In the genomic region with DNA sequence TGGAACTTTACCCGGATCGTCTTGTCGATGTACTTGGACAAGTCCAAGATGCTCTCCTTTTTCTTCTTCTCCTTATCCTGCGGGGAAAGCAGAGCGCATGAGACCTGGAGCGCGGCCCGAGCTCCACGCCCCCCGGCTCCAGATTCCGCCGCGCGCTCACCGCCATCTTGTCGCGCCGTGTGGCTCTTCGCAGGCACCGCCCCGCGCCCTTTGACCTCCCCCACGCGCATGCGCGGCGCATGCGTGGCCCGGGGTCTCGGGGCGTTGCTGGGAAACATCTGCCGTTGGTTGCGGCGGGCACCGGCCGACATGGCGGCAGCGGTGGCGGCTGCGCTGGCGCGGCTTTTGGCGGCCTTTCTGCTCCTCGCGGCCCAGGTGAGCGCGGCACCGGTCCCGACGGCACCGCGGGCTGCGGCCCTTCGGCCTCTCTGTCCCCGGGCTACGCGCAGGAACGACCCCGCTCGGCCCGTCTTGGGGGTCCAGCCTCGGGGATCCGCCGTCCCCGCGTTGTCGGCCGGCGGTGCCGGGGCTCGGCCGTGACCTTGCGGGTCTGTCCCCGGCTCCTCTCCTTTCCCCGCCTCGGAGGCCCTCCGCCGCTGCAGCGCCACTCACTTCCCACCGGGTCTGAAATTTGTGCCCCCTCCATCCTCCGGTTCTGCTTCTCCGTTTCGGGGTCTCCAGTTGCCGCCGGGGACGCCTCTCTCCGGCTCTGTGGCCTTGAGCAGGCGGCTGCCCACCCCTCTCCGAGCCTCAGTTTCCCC, we compare ENCODE assay signal across 7 cellular contexts. TPM values are rescaled to one million over a fixed set of nuclear protein-coding genes. Genes with fewer than 3 reads are reported as not detected.
DNase-seq lines count a peak whose midpoint lies in the region; ATAC-seq, FAIRE-seq and TF ChIP-seq lines count a peak whose summit lies in the region.

Gene LSM7 (minus strand): TSS at position 186 of the 761 bp plus-strand sequence. CDS start 20 bp downstream, at position 166.
A gene with protein sequence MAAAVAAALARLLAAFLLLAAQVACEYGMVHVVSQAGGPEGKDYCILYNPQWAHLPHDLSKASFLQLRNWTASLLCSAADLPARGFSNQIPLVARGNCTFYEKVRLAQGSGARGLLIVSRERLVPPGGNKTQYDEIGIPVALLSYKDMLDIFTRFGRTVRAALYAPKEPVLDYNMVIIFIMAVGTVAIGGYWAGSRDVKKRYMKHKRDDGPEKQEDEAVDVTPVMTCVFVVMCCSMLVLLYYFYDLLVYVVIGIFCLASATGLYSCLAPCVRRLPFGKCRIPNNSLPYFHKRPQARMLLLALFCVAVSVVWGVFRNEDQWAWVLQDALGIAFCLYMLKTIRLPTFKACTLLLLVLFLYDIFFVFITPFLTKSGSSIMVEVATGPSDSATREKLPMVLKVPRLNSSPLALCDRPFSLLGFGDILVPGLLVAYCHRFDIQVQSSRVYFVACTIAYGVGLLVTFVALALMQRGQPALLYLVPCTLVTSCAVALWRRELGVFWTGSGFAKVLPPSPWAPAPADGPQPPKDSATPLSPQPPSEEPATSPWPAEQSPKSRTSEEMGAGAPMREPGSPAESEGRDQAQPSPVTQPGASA (plus strand): TSS at position 284 of the 761 bp plus-strand sequence. CDS start 26 bp downstream, at position 310.

- ATAC-seq in GM18517 (IDR thresholded peaks at IDR 0.05; ENCODE audit: unreplicated experiment) (peak; percentile 55), HG03135 (IDR thresholded peaks at IDR 0.05; ENCODE audit: unreplicated experiment) (peak; percentile 48)

- no peak for FAIRE-seq in kidney (lab: Jason Lieb, UNC)

- TF ChIP-seq CTCF in kidney (IDR thresholded peaks at IDR 0.05; ENCODE audit: borderline replicate concordance, extremely low read depth, insufficient read depth): no peak

- H3K4me3 ChIP-seq in kidney (ENCODE audit: low read length in 2 of 2): peak within 1 kb of the TSS; percentile 87 to 97

- H3K4me1 ChIP-seq in kidney (ENCODE audit: control insufficient read depth in 1 of 2, insufficient read depth in 1 of 2, low read depth in 1 of 2, low read length in 2 of 2): peaks cover 21 to 39% of the 10 kb centered on the region in 2 donors

- peak within 1 kb of the TSS; percentile 78 to 94 for H3K9ac ChIP-seq in kidney (ENCODE audit: low read length in 2 of 2)

- intact Hi-C loops in kidney (cut with DNase I): no loop called here

- H3K27ac ChIP-seq in kidney (ENCODE audit: low read depth in 2 of 2, low read length in 2 of 2): peak within 1 kb of the TSS; percentile 28 to 34

- H3K36me3 ChIP-seq in kidney (ENCODE audit: control insufficient read depth in 1 of 2, insufficient read depth in 2 of 2, low read length in 2 of 2): no peaks in the 10 kb centered on the region

- DNase-seq in NCI-H345 (lab: John Stamatoyannopoulos, UW): peak; percentile 91
- DNase-seq in activated CD4-positive, CD25-positive, alpha-beta regulatory T cell treated with anti-CD3 and anti-CD28 coated beads, Interleukin-2, amount 50 U/mL, for 72 hours: peak; percentile 94
- peak; percentile 81 for DNase-seq in cerebellar cortex (ENCODE audit: low spot score)
- peak; percentile 96 for DNase-seq in kidney
- DNase-seq in stimulated activated CD4-positive, alpha-beta T cell treated with anti-CD3 and anti-CD28 coated beads, Interleukin-12 subunit alpha, Interleukin-12 subunit beta, amount 100 ng/mL, for 48 hours (ENCODE audit: low read depth in 2 of 3, low spot score in 1 of 3): peak; percentile 83 to 90 (median 89)

- H3K9me3 ChIP-seq in kidney (ENCODE audit: control insufficient read depth in 1 of 2, low read length in 2 of 2): no peaks in the 10 kb centered on the region

RNA-seq across cellular contexts. Expression of gene LSM7, which starts in this region (rescaled TPM):
- total RNA-seq in kidney: 54.0 TPM
- polyA plus RNA-seq in kidney (ENCODE audit: insufficient read depth, low read depth, low replicate concordance): 160 TPM

RNA-seq across cellular contexts. Expression of the second gene that starts in this region (rescaled TPM):
- 94.1 TPM for total RNA-seq in kidney
- polyA plus RNA-seq in kidney (ENCODE audit: insufficient read depth, low read depth, low replicate concordance): 25.3 TPM

Comparison
In these comparisons a context has a peak if more than half of its experiments do, and no peak if none do; other contexts are left out.
1. Peak in every context shown above with its lines: DNase-seq, ATAC-seq, H3K4me3 ChIP-seq and H3K27ac ChIP-seq.